Comparison of ENCODE assay signal across 20 cellular contexts in genomic region chr6:11911535-11911934, GRCh38.
DNase-seq lines count a peak whose midpoint lies in the region; ATAC-seq and TF ChIP-seq lines count a peak whose summit lies in the region.
"Had no signal": no experiment of that assay in that cellular context is flagged by ENCODE, and none has a peak within 500 bp of the region (broad histone marks: within the 10 kb centered on the region; RNA-seq: fewer than 3 reads in every experiment).

No MANE protein-coding gene starts in this region.

- H3K4me3 ChIP-seq in ovary = no peak overlapping the region
- H3K4me3 ChIP-seq: K562 had no signal

- no peak for TF ChIP-seq POLR2A in ovary (IDR thresholded peaks at IDR 0.05)

- H3K27me3 ChIP-seq in ovary = no peaks in the 10 kb centered on the region

- peaks cover 0 to 6% of the 10 kb centered on the region in 2 donors for H3K4me1 Mint-ChIP-seq in stimulated activated naive B cell treated with anti-CD40 and anti-IgM and Interleukin-4, amounts not matched to agents 10 μg/mL and 1 μg/mL and 100 μg/mL, for 72 hours

- H3K27ac ChIP-seq in ovary = no peak overlapping the region
- H3K27ac ChIP-seq: HL-60 had no signal

- H3K4me3 Mint-ChIP-seq in stimulated activated naive B cell treated with anti-CD40 and anti-IgM and Interleukin-4, amounts not matched to agents 10 μg/mL and 1 μg/mL and 100 μg/mL, for 72 hours = no peak overlapping the region
- H3K4me3 Mint-ChIP-seq: CD4-positive, CD25-positive, alpha-beta regulatory T cell; nephron had no signal

- H3K36me3 ChIP-seq in ovary = no peaks in the 10 kb centered on the region

- no peak for TF ChIP-seq CTCF in ovary (IDR thresholded peaks at IDR 0.05)

- no peak for TF ChIP-seq EP300 in ovary (IDR thresholded peaks at IDR 0.05)

- 94 to 97% (median 95%) methylated on average over 1 of the region's 1 CpG for WGBS in ovary, 3 donors

- H3K9me3 Mint-ChIP-seq in stimulated activated naive B cell treated with anti-CD40 and anti-IgM and Interleukin-4, amounts not matched to agents 10 μg/mL and 1 μg/mL and 100 μg/mL, for 72 hours = peaks cover 0 to 2% of the 10 kb centered on the region in 2 donors

- H3K9me3 ChIP-seq in ovary = no peaks in the 10 kb centered on the region

- H3K27me3 Mint-ChIP-seq in stimulated activated naive B cell treated with anti-CD40 and anti-IgM and Interleukin-4, amounts not matched to agents 10 μg/mL and 1 μg/mL and 100 μg/mL, for 72 hours = peaks cover 0 to 4% of the 10 kb centered on the region in 2 donors
- H3K27me3 Mint-ChIP-seq: progenitor cell of endocrine pancreas had no signal

- no peaks in the 10 kb centered on the region for H3K36me3 Mint-ChIP-seq in stimulated activated naive B cell treated with anti-CD40 and anti-IgM and Interleukin-4, amounts not matched to agents 10 μg/mL and 1 μg/mL and 100 μg/mL, for 72 hours
- H3K36me3 Mint-ChIP-seq: CD4-positive, CD25-positive, alpha-beta regulatory T cell had no signal

- DNase-seq in SKM-1 treated with dmso at 0.1 percent for 144 hours (lab: John Stamatoyannopoulos, UW; ENCODE audit: unreplicated experiment) = peak; percentile 2
- DNase-seq in SKM-1 (lab: John Stamatoyannopoulos, UW; ENCODE audit: unreplicated experiment) = no peak
- peak; percentile 77 for DNase-seq in NOMO-1 treated with DMSO at 0.1 percent for 48 hours (lab: John Stamatoyannopoulos, UW; ENCODE audit: unreplicated experiment)
- peak; percentile 49 for DNase-seq in astrocyte of the hippocampus (ENCODE audit: low read depth, low spot score)
- DNase-seq in stimulated activated naive B cell treated with anti-CD40 and anti-IgM and Interleukin-4, amounts not matched to agents 10 μg/mL and 1 μg/mL and 100 μg/mL, for 72 hours = no peak
- no peak for DNase-seq in NCI-H2029 treated with DMSO at 0.1 percent for 48 hours (lab: John Stamatoyannopoulos, UW)
- DNase-seq in ovary = no peak
- DNase-seq: 8988T; activated gamma-delta T cell; amniotic stem cell; CD4-positive, CD25-positive, alpha-beta regulatory T cell; central memory CD4-positive, alpha-beta T cell; erythroblast; left colon; stimulated activated CD4-positive, alpha-beta T cell treated with anti-CD3 and anti-CD28 coated beads, Interleukin-4, amount 100 ng/mL, for 24 hours had no signal

- H3K4me1 ChIP-seq in ovary (ENCODE audit: insufficient read depth) = no peaks in the 10 kb centered on the region

- ATAC-seq in stimulated activated naive B cell treated with anti-CD40 and anti-IgM and Interleukin-4, amounts not matched to agents 10 μg/mL and 1 μg/mL and 100 μg/mL, for 72 hours (replicated peaks) = peak; percentile 51 to 54
- ATAC-seq in GM21528 (IDR thresholded peaks at IDR 0.05; ENCODE audit: low FRiP score, unreplicated experiment) = no peak
- ATAC-seq: K562, left colon had no signal

- intact Hi-C loops in ovary (cut with DNase I) = no loop called here

- H3K27ac Mint-ChIP-seq in stimulated activated naive B cell treated with anti-CD40 and anti-IgM and Interleukin-4, amounts not matched to agents 10 μg/mL and 1 μg/mL and 100 μg/mL, for 72 hours = no peak overlapping the region
- H3K27ac Mint-ChIP-seq: CD4-positive, CD25-positive, alpha-beta regulatory T cell; nephron; progenitor cell of endocrine pancreas had no signal

Comparison
In these comparisons a context has a peak if more than half of its experiments do, and no peak if none do; other contexts are left out.
1. DNase-seq: peak in SKM-1 treated with dmso at 0.1 percent for 144 hours (single experiment), NOMO-1 treated with DMSO at 0.1 percent for 48 hours (single experiment) and astrocyte of the hippocampus (single experiment); none in SKM-1 (single experiment), stimulated activated naive B cell treated with anti-CD40 and anti-IgM and Interleukin-4, amounts not matched to agents 10 μg/mL and 1 μg/mL and 100 μg/mL, for 72 hours (single experiment), NCI-H2029 treated with DMSO at 0.1 percent for 48 hours (single experiment) and ovary (0 of 5).